Comparison of ENCODE assay signal across 4 cellular contexts in genomic region chr1:20317471-20317870, GRCh38. TPM values are rescaled to one million over a fixed set of nuclear protein-coding genes. Genes with fewer than 3 reads are reported as not detected.
"Had no signal": no experiment of that assay in that cellular context is flagged by ENCODE, and none has a peak within 500 bp of the region (broad histone marks: within the 10 kb centered on the region; RNA-seq: fewer than 3 reads in every experiment).

No MANE protein-coding gene starts in this region.

- ATAC-seq: GM12878 had no signal

- DNase-seq: GDM1, GF-D8 had no signal

- H3K4me3 ChIP-seq: GM12878 had no signal

RNA-seq across cellular contexts. Expression of gene VWA5B1, which starts 26.8 kb away (rescaled TPM):
- total RNA-seq: G401 had no signal
